ENCODE assay signal across 10 cellular contexts in genomic region chr2:47534179-47534919, GRCh38. TPM values are rescaled to one million over a fixed set of nuclear protein-coding genes. Genes with fewer than 3 reads are reported as not detected.
A peak's percentile ranks its signal among the peaks of the same experiment; 100 is the strongest.
DNase-seq lines count a peak whose midpoint lies in the region; FAIRE-seq and TF ChIP-seq lines count a peak whose summit lies in the region.
"Had no signal": no experiment of that assay in that cellular context is flagged by ENCODE, and none has a peak within 500 bp of the region (broad histone marks: within the 10 kb centered on the region; RNA-seq: fewer than 3 reads in every experiment).

No MANE protein-coding gene starts in this region.

- no peaks in the 10 kb centered on the region for H3K36me3 Mint-ChIP-seq in activated CD4-positive, alpha-beta memory T cell treated with anti-CD3 and anti-CD28 coated beads for 36 hours
- H3K36me3 Mint-ChIP-seq in activated CD4-positive, alpha-beta memory T cell treated with anti-CD3 and anti-CD28 coated beads, Interleukin-2, amount 10 ng/mL, durations not matched to agents 7 days and 5 days (ENCODE audit: low read depth) = no peaks in the 10 kb centered on the region
- H3K36me3 Mint-ChIP-seq in activated T-helper 1 cell treated with anti-CD3 and anti-CD28 coated beads, Interleukin-12 subunit alpha, Interleukin-12 subunit beta, Interleukin-2, Interleukin-4 antibody, amounts not matched to agents 30 ng/mL and 10 ng/mL and 1 ng/mL, durations not matched to agents 14 hours and 24 hours and 36 hours (ENCODE audit: low read depth) = no peaks in the 10 kb centered on the region

- H3K27me3 Mint-ChIP-seq in activated CD4-positive, alpha-beta memory T cell treated with anti-CD3 and anti-CD28 coated beads for 36 hours = peaks cover 3% of the 10 kb centered on the region
- no peaks in the 10 kb centered on the region for H3K27me3 Mint-ChIP-seq in activated CD4-positive, alpha-beta memory T cell treated with anti-CD3 and anti-CD28 coated beads, Interleukin-2, amount 10 ng/mL, durations not matched to agents 7 days and 5 days
- H3K27me3 Mint-ChIP-seq in activated T-helper 1 cell treated with anti-CD3 and anti-CD28 coated beads, Interleukin-12 subunit alpha, Interleukin-12 subunit beta, Interleukin-2, Interleukin-4 antibody, amounts not matched to agents 30 ng/mL and 10 ng/mL and 1 ng/mL, durations not matched to agents 14 hours and 24 hours and 36 hours (ENCODE audit: insufficient read depth) = no peaks in the 10 kb centered on the region

- POLR2A ChIA-PET in activated CD4-positive, alpha-beta memory T cell treated with anti-CD3 and anti-CD28 coated beads for 36 hours (lab: Charles Lee) = no interaction called here
- POLR2A ChIA-PET in activated CD4-positive, alpha-beta memory T cell treated with anti-CD3 and anti-CD28 coated beads, Interleukin-2, amount 10 ng/mL, durations not matched to agents 7 days and 5 days (lab: Charles Lee) = interaction anchor here (0.7 kb wide), 1 partner anchor 13 kb away, joined by 4 read pairs; no protein-coding TSS in a partner anchor
- POLR2A ChIA-PET in endothelial cell of umbilical vein (lab: Charles Lee) = interaction anchor here (0.6 kb wide), 1 partner anchor 119 kb away, joined by 3 read pairs; no protein-coding TSS in a partner anchor

- H3K9me3 ChIP-seq in endothelial cell of umbilical vein (replicated peaks; ENCODE audit: control insufficient read depth, insufficient read depth, low read length) (no peaks in the 10 kb centered on the region), skeletal muscle satellite cell (replicated peaks; ENCODE audit: low read length) (no peaks in the 10 kb centered on the region)

- dilution Hi-C loops in endothelial cell of umbilical vein (cut with MboI; ENCODE audit: extremely low pct_ligation_motif_present, low sequenced_read_pairs) = no loop called here

- CTCF ChIA-PET in activated CD4-positive, alpha-beta memory T cell treated with anti-CD3 and anti-CD28 coated beads for 36 hours (lab: Charles Lee) = no interaction called here
- CTCF ChIA-PET in activated CD4-positive, alpha-beta memory T cell treated with anti-CD3 and anti-CD28 coated beads, Interleukin-2, amount 10 ng/mL, durations not matched to agents 7 days and 5 days (lab: Charles Lee) = interaction anchor here (0.6 kb wide), 1 partner anchor 161 kb away, joined by 3 read pairs; no protein-coding TSS in a partner anchor
- CTCF ChIA-PET in endothelial cell of umbilical vein (lab: Charles Lee) = interaction anchor here (0.7 to 4.4 kb wide), 5 partner anchors 13 to 97 kb away, joined by 4 to 24 read pairs (median 4); no protein-coding TSS in a partner anchor

- H3K4me3 Mint-ChIP-seq in activated CD4-positive, alpha-beta memory T cell treated with anti-CD3 and anti-CD28 coated beads for 36 hours = no peak overlapping the region
- H3K4me3 Mint-ChIP-seq in activated CD4-positive, alpha-beta memory T cell treated with anti-CD3 and anti-CD28 coated beads, Interleukin-2, amount 10 ng/mL, durations not matched to agents 7 days and 5 days = no peak overlapping the region
- no peak overlapping the region for H3K4me3 Mint-ChIP-seq in activated T-helper 1 cell treated with anti-CD3 and anti-CD28 coated beads, Interleukin-12 subunit alpha, Interleukin-12 subunit beta, Interleukin-2, Interleukin-4 antibody, amounts not matched to agents 30 ng/mL and 10 ng/mL and 1 ng/mL, durations not matched to agents 14 hours and 24 hours and 36 hours
- H3K4me3 Mint-ChIP-seq: T-helper 1 cell treated with Interleukin-12 subunit alpha and Interleukin-12 subunit beta and Interleukin-4 antibody, amounts not matched to agents 30 μg/mL and 1 μg/mL, for 36 hours had no signal

- peak overlapping the region; percentile 46 for H3K27ac ChIP-seq in endothelial cell of umbilical vein (ENCODE audit: insufficient read depth, low read depth, low read length)

- H3K27me3 ChIP-seq in endothelial cell of umbilical vein (ENCODE audit: control insufficient read depth in 2 of 2, insufficient read depth in 2 of 2, low read length in 2 of 2) = no peaks in the 10 kb centered on the region
- H3K27me3 ChIP-seq in skeletal muscle satellite cell (ENCODE audit: control insufficient read depth, insufficient read depth, low read length) = no peaks in the 10 kb centered on the region

- no peak overlapping the region for H3K4me3 ChIP-seq in endothelial cell of umbilical vein (replicated peaks in 1 of 3; ENCODE audit: insufficient read depth in 1 of 3, low read depth in 1 of 3, low read length in 3 of 3)
- no peak overlapping the region for H3K4me3 ChIP-seq in skeletal muscle satellite cell (ENCODE audit: low read length)

- no peaks in the 10 kb centered on the region for H3K4me1 Mint-ChIP-seq in activated CD4-positive, alpha-beta memory T cell treated with anti-CD3 and anti-CD28 coated beads for 36 hours (ENCODE audit: low read depth)
- no peaks in the 10 kb centered on the region for H3K4me1 Mint-ChIP-seq in activated CD4-positive, alpha-beta memory T cell treated with anti-CD3 and anti-CD28 coated beads, Interleukin-2, amount 10 ng/mL, durations not matched to agents 7 days and 5 days
- no peaks in the 10 kb centered on the region for H3K4me1 Mint-ChIP-seq in activated T-helper 1 cell treated with anti-CD3 and anti-CD28 coated beads, Interleukin-12 subunit alpha, Interleukin-12 subunit beta, Interleukin-2, Interleukin-4 antibody, amounts not matched to agents 30 ng/mL and 10 ng/mL and 1 ng/mL, durations not matched to agents 14 hours and 24 hours and 36 hours (ENCODE audit: low read depth)

- H3K4me2 ChIP-seq in endothelial cell of umbilical vein (ENCODE audit: insufficient read depth, low read length) = peak overlapping the region; percentile 37
- peak overlapping the region; percentile 51 for H3K4me2 ChIP-seq in skeletal muscle satellite cell (ENCODE audit: low read length)

- intact Hi-C loops in activated CD4-positive, alpha-beta memory T cell treated with anti-CD3 and anti-CD28 coated beads for 36 hours (cut with micrococcal nuclease) = no loop called here
- intact Hi-C loops in endothelial cell of umbilical vein (cut with micrococcal nuclease) = no loop called here
- intact Hi-C loops in posterior vena cava (cut with DNase I) = no loop called here
- intact Hi-C loops in activated T-helper 1 cell treated with anti-CD3 and anti-CD28 coated beads, Interleukin-12 subunit alpha, Interleukin-12 subunit beta, Interleukin-2, Interleukin-4 antibody, amounts not matched to agents 30 ng/mL and 10 ng/mL and 1 ng/mL, durations not matched to agents 14 hours and 24 hours and 36 hours (cut with micrococcal nuclease) = no loop called here

- H3K9ac ChIP-seq in endothelial cell of umbilical vein (replicated peaks; ENCODE audit: extremely low read depth, insufficient read depth, low read length) (no peak overlapping the region), skeletal muscle satellite cell (ENCODE audit: low read depth, low read length) (no peak overlapping the region)

- FAIRE-seq in endothelial cell of umbilical vein (lab: Jason Lieb, UNC) = peak; percentile 95
- FAIRE-seq: G401.6 had no signal

- H3K36me3 ChIP-seq in endothelial cell of umbilical vein (ENCODE audit: control insufficient read depth in 2 of 2, extremely low read depth in 1 of 2, insufficient read depth in 2 of 2, low read length in 2 of 2) (no peaks in the 10 kb centered on the region), skeletal muscle satellite cell (ENCODE audit: insufficient read depth, low read length) (no peaks in the 10 kb centered on the region)

- no peaks in the 10 kb centered on the region for H3K9me1 ChIP-seq in endothelial cell of umbilical vein (replicated peaks; ENCODE audit: control insufficient read depth, extremely low read depth, insufficient read depth, low read length)

- no peak for TF ChIP-seq CTCF in endothelial cell of umbilical vein (IDR thresholded peaks at IDR 0.05; ENCODE audit: extremely low read depth in 1 of 2, insufficient read depth in 1 of 2, low read depth in 1 of 2, low read length in 2 of 2)

- H4K20me1 ChIP-seq in endothelial cell of umbilical vein (replicated peaks; ENCODE audit: control insufficient read depth, extremely low read depth, insufficient read depth, low read length) = no peaks in the 10 kb centered on the region

- peak overlapping the region; percentile 25 for H2AFZ ChIP-seq in endothelial cell of umbilical vein (ENCODE audit: low read depth, low read length)

- H3K4me1 ChIP-seq in endothelial cell of umbilical vein (ENCODE audit: control insufficient read depth, extremely low read depth, insufficient read depth, low read length) = peaks cover 27% of the 10 kb centered on the region
- peaks cover 31% of the 10 kb centered on the region for H3K4me1 ChIP-seq in skeletal muscle satellite cell (ENCODE audit: control insufficient read depth, insufficient read depth, low read length)

- no peak for TF ChIP-seq POLR2A in endothelial cell of umbilical vein (IDR thresholded peaks at IDR 0.05; ENCODE audit: low read depth, low read length)

- no peaks in the 10 kb centered on the region for H3K79me2 ChIP-seq in endothelial cell of umbilical vein (ENCODE audit: control insufficient read depth, insufficient read depth, low read length)

- DNase-seq in activated CD4-positive, alpha-beta memory T cell treated with anti-CD3 and anti-CD28 coated beads for 36 hours = peak; percentile 41
- no peak for DNase-seq in activated CD4-positive, alpha-beta memory T cell treated with anti-CD3 and anti-CD28 coated beads, Interleukin-2, amount 10 ng/mL, durations not matched to agents 7 days and 5 days
- DNase-seq in NCI-H510A (lab: John Stamatoyannopoulos, UW) (peak; percentile 24), endothelial cell of umbilical vein (ENCODE audit: low read depth, low spot score) (peak; percentile 49), posterior vena cava (ENCODE audit: low spot score) (no peak)
- no peak for DNase-seq in central memory CD4-positive, alpha-beta T cell
- no peak for DNase-seq in activated T-helper 1 cell treated with anti-CD3 and anti-CD28 coated beads, Interleukin-12 subunit alpha, Interleukin-12 subunit beta, Interleukin-2, Interleukin-4 antibody, amounts not matched to agents 30 ng/mL and 10 ng/mL and 1 ng/mL, durations not matched to agents 14 hours and 24 hours and 36 hours (ENCODE audit: low spot score)

- H3K9me3 Mint-ChIP-seq in activated CD4-positive, alpha-beta memory T cell treated with anti-CD3 and anti-CD28 coated beads for 36 hours = no peaks in the 10 kb centered on the region
- H3K9me3 Mint-ChIP-seq in activated CD4-positive, alpha-beta memory T cell treated with anti-CD3 and anti-CD28 coated beads, Interleukin-2, amount 10 ng/mL, durations not matched to agents 7 days and 5 days = no peaks in the 10 kb centered on the region
- no peaks in the 10 kb centered on the region for H3K9me3 Mint-ChIP-seq in activated T-helper 1 cell treated with anti-CD3 and anti-CD28 coated beads, Interleukin-12 subunit alpha, Interleukin-12 subunit beta, Interleukin-2, Interleukin-4 antibody, amounts not matched to agents 30 ng/mL and 10 ng/mL and 1 ng/mL, durations not matched to agents 14 hours and 24 hours and 36 hours
- H3K9me3 Mint-ChIP-seq: T-helper 1 cell treated with Interleukin-12 subunit alpha and Interleukin-12 subunit beta and Interleukin-4 antibody, amounts not matched to agents 30 μg/mL and 1 μg/mL, for 36 hours had no signal

- BruUV-seq in endothelial cell of umbilical vein (replicated peaks; lab: Mats Ljungman, UMichigan) = no TSS peak

- no peak overlapping the region for H3K27ac Mint-ChIP-seq in activated CD4-positive, alpha-beta memory T cell treated with anti-CD3 and anti-CD28 coated beads for 36 hours
- H3K27ac Mint-ChIP-seq in activated CD4-positive, alpha-beta memory T cell treated with anti-CD3 and anti-CD28 coated beads, Interleukin-2, amount 10 ng/mL, durations not matched to agents 7 days and 5 days = no peak overlapping the region
- H3K27ac Mint-ChIP-seq in activated T-helper 1 cell treated with anti-CD3 and anti-CD28 coated beads, Interleukin-12 subunit alpha, Interleukin-12 subunit beta, Interleukin-2, Interleukin-4 antibody, amounts not matched to agents 30 ng/mL and 10 ng/mL and 1 ng/mL, durations not matched to agents 14 hours and 24 hours and 36 hours = no peak overlapping the region
- H3K27ac Mint-ChIP-seq: T-helper 1 cell treated with Interleukin-12 subunit alpha and Interleukin-12 subunit beta and Interleukin-4 antibody, amounts not matched to agents 30 μg/mL and 1 μg/mL, for 36 hours had no signal

RNA-seq across cellular contexts. Expression of gene KCNK12, which starts 36.4 kb away (rescaled TPM):
- under 1 TPM; 0.22 to 0.29 TPM for total RNA-seq in activated CD4-positive, alpha-beta memory T cell treated with anti-CD3 and anti-CD28 coated beads for 36 hours
- under 1 TPM; 0.25 to 0.28 TPM for total RNA-seq in activated CD4-positive, alpha-beta memory T cell treated with anti-CD3 and anti-CD28 coated beads, Interleukin-2, amount 10 ng/mL, durations not matched to agents 7 days and 5 days
- total RNA-seq in endothelial cell of umbilical vein (not detected in 2 replicates), posterior vena cava (not detected)
- polyA plus RNA-seq in endothelial cell of umbilical vein = 0.05 TPM in 1 of 2 replicates, not detected in the other
- not detected in 2 replicates for polyA plus RNA-seq in endothelial cell of umbilical vein (2011; cell fraction: cytosol; rRNA removed)
- polyA plus RNA-seq in endothelial cell of umbilical vein (2011; cell fraction: nucleus; rRNA removed) = not detected in 2 replicates
- polyA plus RNA-seq in endothelial cell of umbilical vein (2012) = 0.03 and 0.04 TPM in 2 replicates
- polyA minus RNA-seq in endothelial cell of umbilical vein = not detected in 2 replicates
- not detected for polyA minus RNA-seq in endothelial cell of umbilical vein (2011; cell fraction: cytosol; rRNA and poly(A)+ RNA removed)
- not detected in 2 replicates for polyA minus RNA-seq in endothelial cell of umbilical vein (2011; cell fraction: nucleus; rRNA and poly(A)+ RNA removed)
- total RNA-seq in skeletal muscle satellite cell (2012; rRNA removed) = under 0.01 TPM in 1 of 2 replicates, not detected in the other
- total RNA-seq in activated T-helper 1 cell treated with anti-CD3 and anti-CD28 coated beads, Interleukin-12 subunit alpha, Interleukin-12 subunit beta, Interleukin-2, Interleukin-4 antibody, amounts not matched to agents 30 ng/mL and 10 ng/mL and 1 ng/mL, durations not matched to agents 14 hours and 24 hours and 36 hours = 0.32 and 0.34 TPM in 2 replicates

Comparison
In these comparisons a context has a peak if more than half of its experiments do, and no peak if none do; other contexts are left out.
1. DNase-seq: peak in activated CD4-positive, alpha-beta memory T cell treated with anti-CD3 and anti-CD28 coated beads for 36 hours (single experiment), NCI-H510A (single experiment) and endothelial cell of umbilical vein (single experiment); none in activated CD4-positive, alpha-beta memory T cell treated with anti-CD3 and anti-CD28 coated beads, Interleukin-2, amount 10 ng/mL, durations not matched to agents 7 days and 5 days (single experiment), central memory CD4-positive, alpha-beta T cell (single experiment), posterior vena cava (single experiment) and activated T-helper 1 cell treated with anti-CD3 and anti-CD28 coated beads, Interleukin-12 subunit alpha, Interleukin-12 subunit beta, Interleukin-2, Interleukin-4 antibody, amounts not matched to agents 30 ng/mL and 10 ng/mL and 1 ng/mL, durations not matched to agents 14 hours and 24 hours and 36 hours (single experiment).